9 cellular contexts compared by ENCODE assay signal in the genomic region with DNA sequence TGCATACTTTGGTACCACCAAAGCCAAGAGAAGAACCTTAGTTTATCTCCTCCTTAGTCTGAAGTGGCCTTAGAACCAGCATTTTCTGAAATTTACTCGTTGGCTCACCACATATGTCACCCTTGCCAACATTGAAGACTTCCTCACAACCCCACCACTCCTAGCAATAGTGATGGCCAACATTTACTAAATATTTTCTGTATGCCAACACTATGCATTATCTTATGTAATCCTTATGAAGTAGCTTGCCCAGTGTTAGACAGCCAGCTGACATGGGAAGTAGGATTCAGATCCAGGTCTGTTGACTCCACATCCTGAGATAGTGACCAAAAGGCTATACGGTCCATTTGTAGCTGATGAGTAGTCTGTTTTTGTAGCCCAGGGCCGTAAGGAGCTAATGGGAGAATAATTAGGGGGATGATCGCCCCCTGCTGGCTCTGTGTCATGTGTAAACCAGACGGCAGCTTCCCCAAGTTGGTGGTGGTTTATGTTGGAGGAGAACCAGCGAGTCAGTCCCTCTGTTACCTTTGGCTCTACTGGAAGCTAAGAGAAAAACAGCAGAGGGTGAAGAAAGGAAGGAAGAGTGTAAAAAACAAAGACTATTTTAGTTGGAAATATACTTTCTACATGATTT.
A peak's percentile ranks its signal among the peaks of the same experiment; 100 is the strongest.
DNase-seq lines count a peak whose midpoint lies in the region; ATAC-seq and TF ChIP-seq lines count a peak whose summit lies in the region.
"Had no signal": no experiment of that assay in that cellular context is flagged by ENCODE, and none has a peak within 500 bp of the region (broad histone marks: within the 10 kb centered on the region; RNA-seq: fewer than 3 reads in every experiment).

No MANE protein-coding gene starts in this region.

- H3K4me1 Mint-ChIP-seq in Caco-2 (ENCODE audit: low read depth, unreplicated experiment) (peaks cover 10% of the 10 kb centered on the region), GM23338 (peaks cover 20% of the 10 kb centered on the region)

- no peak overlapping the region for H3K4me2 ChIP-seq in GM23338

- H3K4me1 ChIP-seq in Caco-2 (peaks cover 6% of the 10 kb centered on the region), GM23338 (ENCODE audit: insufficient read depth) (peaks cover 4% of the 10 kb centered on the region)

- no peaks in the 10 kb centered on the region for H3K9me3 ChIP-seq in Caco-2

- no peaks in the 10 kb centered on the region for H4K20me1 ChIP-seq in GM23338 (replicated peaks; ENCODE audit: insufficient read depth)

- DNase-seq in Caco-2 (peak; percentile 77 to 82), GM23338 (ENCODE audit: low spot score) (peak; percentile 94), NCI-H146 (lab: John Stamatoyannopoulos, UW) (peak; percentile 71), T-helper 2 cell (peak; percentile 18 to 63 (median 40)), astrocyte of the cerebellum (ENCODE audit: low read depth) (peak; percentile 95), hepatic stellate cell (ENCODE audit: low spot score) (peak; percentile 86), skeletal muscle cell (ENCODE audit: low read depth) (peak; percentile 79)

- peak overlapping the region; percentile 27 for H3K27ac Mint-ChIP-seq in Caco-2 (ENCODE audit: unreplicated experiment)
- H3K27ac Mint-ChIP-seq in GM23338: no peak overlapping the region
- H3K27ac Mint-ChIP-seq: T-helper 1 cell treated with Interleukin-12 subunit alpha and Interleukin-12 subunit beta and Interleukin-4 antibody, amounts not matched to agents 30 μg/mL and 1 μg/mL, for 36 hours had no signal

- H2AFZ ChIP-seq in GM23338: no peak overlapping the region

- H3K9me2 ChIP-seq in GM23338 (ENCODE audit: insufficient read depth): no peaks in the 10 kb centered on the region

- no peaks in the 10 kb centered on the region for H3K9me3 Mint-ChIP-seq in Caco-2 (ENCODE audit: unreplicated experiment)
- no peaks in the 10 kb centered on the region for H3K9me3 Mint-ChIP-seq in GM23338
- H3K9me3 Mint-ChIP-seq: T-helper 1 cell treated with Interleukin-12 subunit alpha and Interleukin-12 subunit beta and Interleukin-4 antibody, amounts not matched to agents 30 μg/mL and 1 μg/mL, for 36 hours had no signal

- in situ Hi-C loops in astrocyte of the cerebellum (cut with HindIII; ENCODE audit: low sequenced_read_pairs): no loop called here

- POLR2A ChIA-PET in Caco-2 (lab: Charles Lee): interaction anchor here (0.6 kb wide), 1 partner anchor 86 kb away, joined by 4 read pairs; no protein-coding TSS in a partner anchor

- H3K36me3 Mint-ChIP-seq in Caco-2 (ENCODE audit: insufficient read depth, unreplicated experiment): peaks cover 74% of the 10 kb centered on the region
- H3K36me3 Mint-ChIP-seq in GM23338 (ENCODE audit: low read depth): peaks cover 42% of the 10 kb centered on the region

- no peak overlapping the region for H3K27ac ChIP-seq in GM23338 (ENCODE audit: low read depth)

- TF ChIP-seq CTCF in Caco-2 (IDR thresholded peaks at IDR 0.05; ENCODE audit: insufficient read depth in 1 of 2, low read depth in 1 of 2, low read length in 1 of 2, severe bottlenecking in 1 of 2, unreplicated experiment in 1 of 2): peak; percentile 62 to 78
- peak; percentile 87 for TF ChIP-seq CTCF in GM23338 (conservative IDR thresholded peaks at IDR 0.05; ENCODE audit: low read depth in 2 of 2)
- peak; percentile 75 for TF ChIP-seq CTCF in astrocyte of the cerebellum (IDR thresholded peaks at IDR 0.05; ENCODE audit: low read depth, low read length, missing control alignments)

- ATAC-seq in GM23338 (peak; percentile 93), HG03108 (IDR thresholded peaks at IDR 0.05; ENCODE audit: unreplicated experiment) (no peak)

- no TSS peak for BruUV-seq in Caco-2 (replicated peaks; lab: Mats Ljungman, UMichigan)

- H3K27me3 Mint-ChIP-seq in Caco-2 (ENCODE audit: insufficient read depth, unreplicated experiment): no peaks in the 10 kb centered on the region
- H3K27me3 Mint-ChIP-seq in GM23338 (ENCODE audit: insufficient read depth, low read depth, poor library complexity): peaks cover 5% of the 10 kb centered on the region

- 0 out of 2 replicates have a peak, but pooled peaks cover 4% of the 10 kb centered on the region for H3F3A ChIP-seq in GM23338 (replicated peaks; ENCODE audit: low read depth)

- H3K4me3 Mint-ChIP-seq in Caco-2 (ENCODE audit: unreplicated experiment) (no peak overlapping the region), GM23338 (no peak overlapping the region)
- H3K4me3 Mint-ChIP-seq: T-helper 1 cell treated with Interleukin-12 subunit alpha and Interleukin-12 subunit beta and Interleukin-4 antibody, amounts not matched to agents 30 μg/mL and 1 μg/mL, for 36 hours had no signal

- H3K36me3 ChIP-seq in Caco-2 (ENCODE audit: control insufficient read depth, insufficient read depth, low read length) (peaks cover 1% of the 10 kb centered on the region; the same call in 1 of the 2 replicates), GM23338 (ENCODE audit: insufficient read depth) (no peaks in the 10 kb centered on the region; the same call in 1 of the 2 replicates)

- H3K79me2 ChIP-seq in GM23338 (replicated peaks; ENCODE audit: insufficient read depth): peaks cover 3% of the 10 kb centered on the region; the same call in 1 of the 2 replicates

- no peak overlapping the region for H3K4me3 ChIP-seq in Caco-2 (ENCODE audit: low read depth, low read length)
- H3K4me3 ChIP-seq in GM23338: no peak overlapping the region
- no peak overlapping the region for H3K4me3 ChIP-seq in astrocyte of the cerebellum (ENCODE audit: low read depth, low read length)
- no peak overlapping the region for H3K4me3 ChIP-seq in skeletal muscle cell (ENCODE audit: low read depth, low read length)

- intact Hi-C loops in Caco-2 (cut with micrococcal nuclease; ENCODE audit: unreplicated experiment): loop anchor here (1.0 to 5.0 kb wide), 6 partner anchors 61 to 557 kb away; a partner anchor contains a TSS

- CTCF ChIA-PET in Caco-2 (lab: Charles Lee): interaction anchor here (0.6 to 1.8 kb wide), 24 partner anchors 32 to 600 kb away, joined by 3 to 25 read pairs (median 4); a partner anchor contains a TSS

- H3K27me3 ChIP-seq in Caco-2 (replicated peaks; ENCODE audit: control insufficient read depth, insufficient read depth, low read length): no peaks in the 10 kb centered on the region
- H3K27me3 ChIP-seq in GM23338 (ENCODE audit: insufficient read depth): no peaks in the 10 kb centered on the region

TF ChIP-seq in GM23338, 12 proteins besides CTCF, POLR2A, EP300 and RAD21 (continues in another document):
- 0 out of 2 replicates have a peak, but pooled peaks have one; percentile 23 for TF ChIP-seq CREB1 (CRISPR knock-in tag; IDR thresholded peaks at IDR 0.05; ENCODE audit: low read depth)
- TF ChIP-seq, protein P1, sequence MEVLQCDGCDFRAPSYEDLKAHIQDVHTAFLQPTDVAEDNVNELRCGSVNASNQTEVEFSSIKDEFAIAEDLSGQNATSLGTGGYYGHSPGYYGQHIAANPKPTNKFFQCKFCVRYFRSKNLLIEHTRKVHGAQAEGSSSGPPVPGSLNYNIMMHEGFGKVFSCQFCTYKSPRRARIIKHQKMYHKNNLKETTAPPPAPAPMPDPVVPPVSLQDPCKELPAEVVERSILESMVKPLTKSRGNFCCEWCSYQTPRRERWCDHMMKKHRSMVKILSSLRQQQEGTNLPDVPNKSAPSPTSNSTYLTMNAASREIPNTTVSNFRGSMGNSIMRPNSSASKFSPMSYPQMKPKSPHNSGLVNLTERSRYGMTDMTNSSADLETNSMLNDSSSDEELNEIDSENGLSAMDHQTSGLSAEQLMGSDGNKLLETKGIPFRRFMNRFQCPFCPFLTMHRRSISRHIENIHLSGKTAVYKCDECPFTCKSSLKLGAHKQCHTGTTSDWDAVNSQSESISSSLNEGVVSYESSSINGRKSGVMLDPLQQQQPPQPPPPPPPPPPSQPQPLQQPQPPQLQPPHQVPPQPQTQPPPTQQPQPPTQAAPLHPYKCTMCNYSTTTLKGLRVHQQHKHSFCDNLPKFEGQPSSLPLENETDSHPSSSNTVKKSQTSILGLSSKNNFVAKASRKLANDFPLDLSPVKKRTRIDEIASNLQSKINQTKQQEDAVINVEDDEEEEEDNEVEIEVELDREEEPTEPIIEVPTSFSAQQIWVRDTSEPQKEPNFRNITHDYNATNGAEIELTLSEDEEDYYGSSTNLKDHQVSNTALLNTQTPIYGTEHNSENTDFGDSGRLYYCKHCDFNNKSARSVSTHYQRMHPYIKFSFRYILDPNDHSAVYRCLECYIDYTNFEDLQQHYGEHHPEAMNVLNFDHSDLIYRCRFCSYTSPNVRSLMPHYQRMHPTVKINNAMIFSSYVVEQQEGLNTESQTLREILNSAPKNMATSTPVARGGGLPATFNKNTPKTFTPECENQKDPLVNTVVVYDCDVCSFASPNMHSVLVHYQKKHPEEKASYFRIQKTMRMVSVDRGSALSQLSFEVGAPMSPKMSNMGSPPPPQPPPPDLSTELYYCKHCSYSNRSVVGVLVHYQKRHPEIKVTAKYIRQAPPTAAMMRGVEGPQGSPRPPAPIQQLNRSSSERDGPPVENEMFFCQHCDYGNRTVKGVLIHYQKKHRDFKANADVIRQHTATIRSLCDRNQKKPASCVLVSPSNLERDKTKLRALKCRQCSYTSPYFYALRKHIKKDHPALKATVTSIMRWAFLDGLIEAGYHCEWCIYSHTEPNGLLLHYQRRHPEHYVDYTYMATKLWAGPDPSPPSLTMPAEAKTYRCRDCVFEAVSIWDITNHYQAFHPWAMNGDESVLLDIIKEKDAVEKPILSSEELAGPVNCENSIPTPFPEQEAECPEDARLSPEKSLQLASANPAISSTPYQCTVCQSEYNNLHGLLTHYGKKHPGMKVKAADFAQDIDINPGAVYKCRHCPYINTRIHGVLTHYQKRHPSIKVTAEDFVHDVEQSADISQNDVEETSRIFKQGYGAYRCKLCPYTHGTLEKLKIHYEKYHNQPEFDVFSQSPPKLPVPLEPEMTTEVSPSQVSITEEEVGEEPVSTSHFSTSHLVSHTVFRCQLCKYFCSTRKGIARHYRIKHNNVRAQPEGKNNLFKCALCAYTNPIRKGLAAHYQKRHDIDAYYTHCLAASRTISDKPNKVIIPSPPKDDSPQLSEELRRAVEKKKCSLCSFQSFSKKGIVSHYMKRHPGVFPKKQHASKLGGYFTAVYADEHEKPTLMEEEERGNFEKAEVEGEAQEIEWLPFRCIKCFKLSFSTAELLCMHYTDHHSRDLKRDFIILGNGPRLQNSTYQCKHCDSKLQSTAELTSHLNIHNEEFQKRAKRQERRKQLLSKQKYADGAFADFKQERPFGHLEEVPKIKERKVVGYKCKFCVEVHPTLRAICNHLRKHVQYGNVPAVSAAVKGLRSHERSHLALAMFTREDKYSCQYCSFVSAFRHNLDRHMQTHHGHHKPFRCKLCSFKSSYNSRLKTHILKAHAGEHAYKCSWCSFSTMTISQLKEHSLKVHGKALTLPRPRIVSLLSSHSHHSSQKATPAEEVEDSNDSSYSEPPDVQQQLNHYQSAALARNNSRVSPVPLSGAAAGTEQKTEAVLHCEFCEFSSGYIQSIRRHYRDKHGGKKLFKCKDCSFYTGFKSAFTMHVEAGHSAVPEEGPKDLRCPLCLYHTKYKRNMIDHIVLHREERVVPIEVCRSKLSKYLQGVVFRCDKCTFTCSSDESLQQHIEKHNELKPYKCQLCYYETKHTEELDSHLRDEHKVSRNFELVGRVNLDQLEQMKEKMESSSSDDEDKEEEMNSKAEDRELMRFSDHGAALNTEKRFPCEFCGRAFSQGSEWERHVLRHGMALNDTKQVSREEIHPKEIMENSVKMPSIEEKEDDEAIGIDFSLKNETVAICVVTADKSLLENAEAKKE (CRISPR knock-in tag; IDR thresholded peaks at IDR 0.05): peak; percentile 39; the same call in 1 of the 2 replicates
- TF ChIP-seq EZH2 (IDR thresholded peaks at IDR 0.05; ENCODE audit: low read depth, unreplicated experiment): no peak

Comparison
In these comparisons a context has a peak if more than half of its experiments do, and no peak if none do; other contexts are left out.
1. DNase-seq: peak in every context shown above with its lines; median percentile 95 in astrocyte of the cerebellum; 94 in GM23338; 86 in hepatic stellate cell; 80 in Caco-2; 79 in skeletal muscle cell; 71 in NCI-H146; 40 in T-helper 2 cell.